10 cellular contexts compared by ENCODE assay signal in the genomic region with DNA sequence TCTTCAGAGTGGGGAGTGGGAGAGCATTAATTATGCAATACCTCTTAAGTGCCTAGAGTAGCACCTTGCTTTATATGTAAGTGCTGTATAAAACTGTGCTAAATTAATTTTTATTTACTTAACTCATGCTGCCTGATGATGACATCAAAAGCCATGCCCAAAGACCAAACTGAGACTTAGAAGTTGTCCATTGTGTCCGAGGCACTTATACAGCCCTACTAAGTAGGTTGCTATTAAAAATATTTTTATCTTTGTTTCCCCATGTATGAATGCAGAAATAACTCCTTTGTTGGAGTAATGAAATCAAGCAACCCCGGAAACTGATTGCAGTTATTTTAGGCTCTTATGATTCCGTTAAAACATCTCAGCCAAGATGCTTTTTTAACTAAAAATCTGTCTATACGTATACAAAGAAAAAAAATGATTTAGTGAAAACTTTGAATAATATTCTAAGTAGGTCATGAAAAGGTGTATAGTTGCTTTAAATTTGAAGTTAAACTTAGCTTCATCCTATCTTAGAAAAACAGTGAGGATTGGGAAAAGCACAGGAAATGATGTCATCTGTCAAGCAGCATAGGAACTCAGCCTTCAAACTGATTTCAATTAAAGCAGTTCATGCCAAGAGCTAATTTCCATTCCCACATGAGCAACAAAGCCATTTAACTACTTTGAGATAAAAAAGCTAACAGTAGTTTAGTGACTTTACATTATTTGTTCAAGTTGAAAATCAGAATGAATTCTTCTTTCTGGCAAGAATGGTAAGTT. TPM values are rescaled to one million over a fixed set of nuclear protein-coding genes. Genes with fewer than 3 reads are reported as not detected.
DNase-seq lines count a peak whose midpoint lies in the region; ATAC-seq, FAIRE-seq and TF ChIP-seq lines count a peak whose summit lies in the region.
"Had no signal": no experiment of that assay in that cellular context is flagged by ENCODE, and none has a peak within 500 bp of the region (broad histone marks: within the 10 kb centered on the region; RNA-seq: fewer than 3 reads in every experiment).

No MANE protein-coding gene starts in this region.

- no peaks in the 10 kb centered on the region for H3K9me3 ChIP-seq in HUES48 (ENCODE audit: control insufficient read depth, insufficient read depth, low read length)
- H3K9me3 ChIP-seq in stomach, result no peaks in the 10 kb centered on the region

- FAIRE-seq in bronchial epithelial cell (lab: Jason Lieb, UNC), result no peak

- H3K4me1 ChIP-seq in HUES48 (ENCODE audit: control insufficient read depth, insufficient read depth, low read length) (peaks cover 25% of the 10 kb centered on the region), stomach (peaks cover 0 to 10% (median 4%) of the 10 kb centered on the region in 4 donors)

- H3K9ac ChIP-seq in HUES48 (ENCODE audit: low read depth, low read length), result no peak overlapping the region

- ATAC-seq in HG03280 (IDR thresholded peaks at IDR 0.05; ENCODE audit: unreplicated experiment), result no peak
- no peak for ATAC-seq in HG03039 (IDR thresholded peaks at IDR 0.05; ENCODE audit: unreplicated experiment)
- ATAC-seq in GM21576 (IDR thresholded peaks at IDR 0.05; ENCODE audit: unreplicated experiment), result no peak

- H3K36me3 ChIP-seq in HUES48 (ENCODE audit: control insufficient read depth, insufficient read depth, low read length) (no peaks in the 10 kb centered on the region), bronchial epithelial cell (ENCODE audit: control insufficient read depth, insufficient read depth, low read length) (no peaks in the 10 kb centered on the region), stomach (peaks cover 0 to 18% (median 7%) of the 10 kb centered on the region in 4 donors)

- TF ChIP-seq EP300 in stomach (IDR thresholded peaks at IDR 0.05), result no peak

- intact Hi-C loops in stomach (cut with DNase I; ENCODE audit: low total_unique reads), result no loop called here

- H3K4me3 ChIP-seq in HUES48 (ENCODE audit: low read depth, low read length) (no peak overlapping the region), bronchial epithelial cell (ENCODE audit: low read depth, low read length) (no peak overlapping the region), stomach (no peak overlapping the region)

- no peak for TF ChIP-seq POLR2A in stomach (IDR thresholded peaks at IDR 0.05)

- DNase-seq in bronchial epithelial cell (ENCODE audit: low read depth), result peak; percentile 55
- peak; percentile 86 for DNase-seq in iris pigment epithelial cell (ENCODE audit: low read depth)
- DNase-seq in stomach, result no peak
- no peak for DNase-seq in middle frontal gyrus (ENCODE audit: extremely low spot score, low spot score)
- DNase-seq: DND-41, occipital lobe had no signal

- H3K27ac ChIP-seq in HUES48 (ENCODE audit: low read depth, low read length) (peak overlapping the region; percentile 76), stomach (peak overlapping the region in 3 of 5 donors; percentile 3 to 68 (median 5))

- no peak for TF ChIP-seq CTCF in bronchial epithelial cell (IDR thresholded peaks at IDR 0.05; ENCODE audit: insufficient read depth, low read length, severe bottlenecking)
- no peak for TF ChIP-seq CTCF in stomach (IDR thresholded peaks at IDR 0.05)

- WGBS in stomach, 5 donors, result 57 to 77% (median 72%) methylated on average over 4 of the region's 4 CpGs

- H3K27me3 ChIP-seq in HUES48 (ENCODE audit: control insufficient read depth, insufficient read depth, low read length), result no peaks in the 10 kb centered on the region
- H3K27me3 ChIP-seq in bronchial epithelial cell (ENCODE audit: control insufficient read depth, insufficient read depth, low read length), result no peaks in the 10 kb centered on the region
- H3K27me3 ChIP-seq in stomach, result no peaks in the 10 kb centered on the region

RNA-seq across cellular contexts. Expression of a gene that starts 43.0 kb away (rescaled TPM):
- total RNA-seq in bronchial epithelial cell (0.90 and 6.3 TPM in 2 replicates), stomach (100 to 1,000 TPM in 3 of 5 donors, 10 to 100 TPM in 2; 32.1 to 384 (median 104) TPM)
- polyA plus RNA-seq in stomach, result 1 to 10 TPM; 4.7 to 7.9 (median 5.5) TPM

Comparison
In these comparisons a context has a peak if more than half of its experiments do, and no peak if none do; other contexts are left out.
1. DNase-seq: peak in bronchial epithelial cell (single experiment) and iris pigment epithelial cell (single experiment); none in stomach (single experiment) and middle frontal gyrus (single experiment).